ENCODE assay signal across 8 cellular contexts in the genomic region with DNA sequence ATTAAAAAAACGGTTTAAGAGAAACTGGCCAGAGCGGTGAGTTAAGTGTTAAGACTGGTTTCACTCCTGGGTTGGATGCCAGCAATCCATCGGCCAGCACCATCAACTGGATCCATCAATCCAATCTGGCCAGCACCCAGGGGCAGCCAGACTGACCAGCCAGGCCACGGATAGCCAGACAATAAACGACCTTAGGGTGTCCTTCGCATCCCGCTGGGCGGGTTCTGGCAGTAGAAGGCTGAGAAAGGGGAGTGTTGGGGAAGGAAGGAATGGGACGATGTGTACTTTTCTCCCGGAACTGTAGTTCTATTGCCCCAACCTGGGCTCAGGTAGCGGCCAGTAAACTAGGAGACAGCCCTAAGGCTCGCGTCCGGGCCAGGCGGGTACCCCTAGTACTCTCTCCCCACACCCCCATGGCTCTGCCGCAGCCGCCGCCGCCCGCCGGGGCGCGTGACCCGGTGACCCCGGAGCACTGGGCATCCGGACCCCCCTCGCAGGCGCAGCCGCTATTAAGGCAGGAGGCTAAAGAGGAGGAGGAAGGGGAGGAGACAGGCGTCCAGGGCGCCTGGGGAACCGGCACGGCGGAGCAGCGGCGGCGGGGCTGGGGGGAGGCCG. TPM values are rescaled to one million over a fixed set of nuclear protein-coding genes. Genes with fewer than 3 reads are reported as not detected.
DNase-seq lines count a peak whose midpoint lies in the region; ATAC-seq and TF ChIP-seq lines count a peak whose summit lies in the region.

A gene (plus strand): TSS at position 546 of the 615 bp plus-strand sequence. CDS start 276 bp downstream, outside the sequence.

- TF ChIP-seq CTCF in A673 (conservative IDR thresholded peaks at IDR 0.05; ENCODE audit: low read depth, low read length): no peak
- TF ChIP-seq CTCF in endodermal cell (conservative IDR thresholded peaks at IDR 0.05): no peak
- TF ChIP-seq CTCF in mucosa of descending colon (IDR thresholded peaks at IDR 0.05): no peak

- H3K36me3 Mint-ChIP-seq in endodermal cell (ENCODE audit: low read depth): no peaks in the 10 kb centered on the region

- H3K9me3 Mint-ChIP-seq in endodermal cell: no peaks in the 10 kb centered on the region

- peaks cover 30% of the 10 kb centered on the region for H3K4me1 Mint-ChIP-seq in endodermal cell

- peak within 1 kb of the TSS; percentile 72 for H3K4me3 Mint-ChIP-seq in endodermal cell

- H3K27me3 ChIP-seq in A673 (replicated peaks; ENCODE audit: insufficient read depth, low read depth, low read length, poor library complexity): no peaks in the 10 kb centered on the region
- H3K27me3 ChIP-seq in endodermal cell (ENCODE audit: control insufficient read depth, insufficient read depth, low read length, poor library complexity, severe bottlenecking): no peaks in the 10 kb centered on the region

- peak within 1 kb of the TSS; percentile 62 for H3K27ac Mint-ChIP-seq in endodermal cell

- intact Hi-C loops in A673 (cut with micrococcal nuclease; ENCODE audit: unreplicated experiment): no loop called here
- intact Hi-C loops in mucosa of descending colon (cut with DNase I, micrococcal nuclease): no loop called here

- ATAC-seq in GM18511 (IDR thresholded peaks at IDR 0.05; ENCODE audit: unreplicated experiment): peak; percentile 66
- ATAC-seq in HG03039 (IDR thresholded peaks at IDR 0.05; ENCODE audit: unreplicated experiment): peak; percentile 71
- ATAC-seq in mucosa of descending colon: peak; percentile 65

- 10 to 20% methylated on average over 13 to 38 of the region's 38 CpGs for WGBS in endodermal cell (ENCODE audit: insufficient coverage in 1 of 2, insufficient read length in 1 of 2), 2 experiments

- H3K4me1 ChIP-seq in A673 (ENCODE audit: insufficient read depth, low read length, poor library complexity, severe bottlenecking) (peaks cover 32% of the 10 kb centered on the region), endodermal cell (ENCODE audit: control insufficient read depth, insufficient read depth, low read length) (peaks cover 4% of the 10 kb centered on the region), mucosa of descending colon (ENCODE audit: low read depth) (peaks cover 13% of the 10 kb centered on the region)

- H3K9ac ChIP-seq in endodermal cell (ENCODE audit: extremely low read depth, low read length, poor library complexity, severe bottlenecking): peak within 1 kb of the TSS; percentile 73

- no peaks in the 10 kb centered on the region for H3K27me3 Mint-ChIP-seq in endodermal cell (ENCODE audit: insufficient read depth)

- H3K9me3 ChIP-seq in A673 (ENCODE audit: low read depth, low read length, poor library complexity, severe bottlenecking) (no peaks in the 10 kb centered on the region), endodermal cell (ENCODE audit: control insufficient read depth, low read length) (no peaks in the 10 kb centered on the region), mucosa of descending colon (no peaks in the 10 kb centered on the region)

- BruUV-seq in A673 (replicated peaks; lab: Mats Ljungman, UMichigan): TSS peak; percentile 60

- H3K36me3 ChIP-seq in A673 (ENCODE audit: insufficient read depth, low read length, poor library complexity, severe bottlenecking) (no peaks in the 10 kb centered on the region), endodermal cell (ENCODE audit: control insufficient read depth, insufficient read depth, low read length) (no peaks in the 10 kb centered on the region), mucosa of descending colon (ENCODE audit: low read depth) (no peaks in the 10 kb centered on the region)

- H3K27ac ChIP-seq in A673 (ENCODE audit: low read depth, low read length, poor library complexity, severe bottlenecking) (peak within 1 kb of the TSS; percentile 99), endodermal cell (ENCODE audit: low read depth, low read length) (peak within 1 kb of the TSS; percentile 94)

- DNase-seq in A673 (ENCODE audit: low spot score) (no peak), NCI-H345 (lab: John Stamatoyannopoulos, UW) (peak; percentile 50), endodermal cell (peak; percentile 85), mucosa of descending colon (peak; percentile 79 to 87 (median 86))
- DNase-seq in activated CD8-positive, alpha-beta memory T cell treated with anti-CD3 and anti-CD28 coated beads for 24 hours: peak; percentile 88
- peak; percentile 51 for DNase-seq in stimulated activated CD8-positive, alpha-beta memory T cell treated with anti-CD3 and anti-CD28 coated beads, Interleukin-4, amount 100 ng/mL, for 24 hours (ENCODE audit: low read depth)

- CTCF ChIA-PET in A673 (lab: Charles Lee): no interaction called here

- POLR2A ChIA-PET in A673 (lab: Charles Lee; ENCODE audit: low non-redundant PET): no interaction called here

- peak within 1 kb of the TSS; percentile 68 for H3K4me3 ChIP-seq in A673 (ENCODE audit: low read depth, low read length, poor library complexity, severe bottlenecking)
- peak within 1 kb of the TSS; percentile 95 for H3K4me3 ChIP-seq in endodermal cell (ENCODE audit: low read length)
- H3K4me3 ChIP-seq in mucosa of descending colon: peak within 1 kb of the TSS; percentile 80

RNA-seq across cellular contexts. Expression of the gene that starts here (rescaled TPM):
- total RNA-seq in A673 (2021) (17.0 and 19.6 TPM in 2 replicates), endodermal cell (10 to 100 TPM; 40.4 to 68.8 TPM), mucosa of descending colon (10 to 100 TPM; 44.0 to 50.2 (median 45.0) TPM)
- polyA plus RNA-seq in endodermal cell (2013, experiment 1 of 2): 51.4 TPM
- 47.6 TPM for polyA plus RNA-seq in endodermal cell (2013, experiment 2 of 2)
